1 cellular context compared by ENCODE assay signal in the genomic region with DNA sequence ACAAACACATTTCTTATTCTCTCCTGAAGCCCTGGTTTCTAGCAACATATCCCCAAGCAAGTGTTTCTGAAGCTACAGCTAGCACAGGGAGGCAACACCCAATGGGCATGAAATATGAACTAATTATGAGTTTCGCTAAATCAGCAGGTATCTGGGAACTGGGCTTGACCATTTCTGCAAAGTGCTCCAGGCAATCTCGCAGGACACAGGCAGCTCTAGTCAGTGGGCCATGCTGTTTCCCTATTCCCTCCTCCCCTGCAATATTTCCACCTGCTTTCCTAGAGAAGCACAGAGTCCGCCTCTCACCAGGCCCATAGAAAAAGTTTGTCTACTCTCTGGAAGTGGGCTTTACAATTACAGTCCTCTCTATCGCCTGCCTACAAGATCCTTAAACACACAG.
TF ChIP-seq lines count a peak whose summit lies in the region.

No MANE protein-coding gene starts in this region.

TF ChIP-seq in WTC11, 78 proteins besides CTCF, POLR2A, EP300 and RAD21 (continued from another document):
- TF ChIP-seq, protein P1, sequence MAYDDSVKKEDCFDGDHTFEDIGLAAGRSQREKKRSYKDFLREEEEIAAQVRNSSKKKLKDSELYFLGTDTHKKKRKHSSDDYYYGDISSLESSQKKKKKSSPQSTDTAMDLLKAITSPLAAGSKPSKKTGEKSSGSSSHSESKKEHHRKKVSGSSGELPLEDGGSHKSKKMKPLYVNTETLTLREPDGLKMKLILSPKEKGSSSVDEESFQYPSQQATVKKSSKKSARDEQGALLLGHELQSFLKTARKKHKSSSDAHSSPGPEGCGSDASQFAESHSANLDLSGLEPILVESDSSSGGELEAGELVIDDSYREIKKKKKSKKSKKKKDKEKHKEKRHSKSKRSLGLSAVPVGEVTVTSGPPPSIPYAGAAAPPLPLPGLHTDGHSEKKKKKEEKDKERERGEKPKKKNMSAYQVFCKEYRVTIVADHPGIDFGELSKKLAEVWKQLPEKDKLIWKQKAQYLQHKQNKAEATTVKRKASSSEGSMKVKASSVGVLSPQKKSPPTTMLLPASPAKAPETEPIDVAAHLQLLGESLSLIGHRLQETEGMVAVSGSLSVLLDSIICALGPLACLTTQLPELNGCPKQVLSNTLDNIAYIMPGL (CRISPR knock-in tag; IDR thresholded peaks at IDR 0.05), result no peak
- TF ChIP-seq ZNF232 (CRISPR knock-in tag; IDR thresholded peaks at IDR 0.05) (no peak), MYBL2 (CRISPR knock-in tag; IDR thresholded peaks at IDR 0.05) (no peak)
- TF ChIP-seq, protein P2, sequence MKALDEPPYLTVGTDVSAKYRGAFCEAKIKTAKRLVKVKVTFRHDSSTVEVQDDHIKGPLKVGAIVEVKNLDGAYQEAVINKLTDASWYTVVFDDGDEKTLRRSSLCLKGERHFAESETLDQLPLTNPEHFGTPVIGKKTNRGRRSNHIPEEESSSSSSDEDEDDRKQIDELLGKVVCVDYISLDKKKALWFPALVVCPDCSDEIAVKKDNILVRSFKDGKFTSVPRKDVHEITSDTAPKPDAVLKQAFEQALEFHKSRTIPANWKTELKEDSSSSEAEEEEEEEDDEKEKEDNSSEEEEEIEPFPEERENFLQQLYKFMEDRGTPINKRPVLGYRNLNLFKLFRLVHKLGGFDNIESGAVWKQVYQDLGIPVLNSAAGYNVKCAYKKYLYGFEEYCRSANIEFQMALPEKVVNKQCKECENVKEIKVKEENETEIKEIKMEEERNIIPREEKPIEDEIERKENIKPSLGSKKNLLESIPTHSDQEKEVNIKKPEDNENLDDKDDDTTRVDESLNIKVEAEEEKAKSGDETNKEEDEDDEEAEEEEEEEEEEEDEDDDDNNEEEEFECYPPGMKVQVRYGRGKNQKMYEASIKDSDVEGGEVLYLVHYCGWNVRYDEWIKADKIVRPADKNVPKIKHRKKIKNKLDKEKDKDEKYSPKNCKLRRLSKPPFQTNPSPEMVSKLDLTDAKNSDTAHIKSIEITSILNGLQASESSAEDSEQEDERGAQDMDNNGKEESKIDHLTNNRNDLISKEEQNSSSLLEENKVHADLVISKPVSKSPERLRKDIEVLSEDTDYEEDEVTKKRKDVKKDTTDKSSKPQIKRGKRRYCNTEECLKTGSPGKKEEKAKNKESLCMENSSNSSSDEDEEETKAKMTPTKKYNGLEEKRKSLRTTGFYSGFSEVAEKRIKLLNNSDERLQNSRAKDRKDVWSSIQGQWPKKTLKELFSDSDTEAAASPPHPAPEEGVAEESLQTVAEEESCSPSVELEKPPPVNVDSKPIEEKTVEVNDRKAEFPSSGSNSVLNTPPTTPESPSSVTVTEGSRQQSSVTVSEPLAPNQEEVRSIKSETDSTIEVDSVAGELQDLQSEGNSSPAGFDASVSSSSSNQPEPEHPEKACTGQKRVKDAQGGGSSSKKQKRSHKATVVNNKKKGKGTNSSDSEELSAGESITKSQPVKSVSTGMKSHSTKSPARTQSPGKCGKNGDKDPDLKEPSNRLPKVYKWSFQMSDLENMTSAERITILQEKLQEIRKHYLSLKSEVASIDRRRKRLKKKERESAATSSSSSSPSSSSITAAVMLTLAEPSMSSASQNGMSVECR (CRISPR knock-in tag; IDR thresholded peaks at IDR 0.05; ENCODE audit: borderline replicate concordance), result no peak
- TF ChIP-seq, protein P3, sequence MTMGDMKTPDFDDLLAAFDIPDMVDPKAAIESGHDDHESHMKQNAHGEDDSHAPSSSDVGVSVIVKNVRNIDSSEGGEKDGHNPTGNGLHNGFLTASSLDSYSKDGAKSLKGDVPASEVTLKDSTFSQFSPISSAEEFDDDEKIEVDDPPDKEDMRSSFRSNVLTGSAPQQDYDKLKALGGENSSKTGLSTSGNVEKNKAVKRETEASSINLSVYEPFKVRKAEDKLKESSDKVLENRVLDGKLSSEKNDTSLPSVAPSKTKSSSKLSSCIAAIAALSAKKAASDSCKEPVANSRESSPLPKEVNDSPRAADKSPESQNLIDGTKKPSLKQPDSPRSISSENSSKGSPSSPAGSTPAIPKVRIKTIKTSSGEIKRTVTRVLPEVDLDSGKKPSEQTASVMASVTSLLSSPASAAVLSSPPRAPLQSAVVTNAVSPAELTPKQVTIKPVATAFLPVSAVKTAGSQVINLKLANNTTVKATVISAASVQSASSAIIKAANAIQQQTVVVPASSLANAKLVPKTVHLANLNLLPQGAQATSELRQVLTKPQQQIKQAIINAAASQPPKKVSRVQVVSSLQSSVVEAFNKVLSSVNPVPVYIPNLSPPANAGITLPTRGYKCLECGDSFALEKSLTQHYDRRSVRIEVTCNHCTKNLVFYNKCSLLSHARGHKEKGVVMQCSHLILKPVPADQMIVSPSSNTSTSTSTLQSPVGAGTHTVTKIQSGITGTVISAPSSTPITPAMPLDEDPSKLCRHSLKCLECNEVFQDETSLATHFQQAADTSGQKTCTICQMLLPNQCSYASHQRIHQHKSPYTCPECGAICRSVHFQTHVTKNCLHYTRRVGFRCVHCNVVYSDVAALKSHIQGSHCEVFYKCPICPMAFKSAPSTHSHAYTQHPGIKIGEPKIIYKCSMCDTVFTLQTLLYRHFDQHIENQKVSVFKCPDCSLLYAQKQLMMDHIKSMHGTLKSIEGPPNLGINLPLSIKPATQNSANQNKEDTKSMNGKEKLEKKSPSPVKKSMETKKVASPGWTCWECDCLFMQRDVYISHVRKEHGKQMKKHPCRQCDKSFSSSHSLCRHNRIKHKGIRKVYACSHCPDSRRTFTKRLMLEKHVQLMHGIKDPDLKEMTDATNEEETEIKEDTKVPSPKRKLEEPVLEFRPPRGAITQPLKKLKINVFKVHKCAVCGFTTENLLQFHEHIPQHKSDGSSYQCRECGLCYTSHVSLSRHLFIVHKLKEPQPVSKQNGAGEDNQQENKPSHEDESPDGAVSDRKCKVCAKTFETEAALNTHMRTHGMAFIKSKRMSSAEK (CRISPR knock-in tag; IDR thresholded peaks at IDR 0.05; ENCODE audit: borderline replicate concordance), result no peak
